Comparison of ENCODE assay signal across 1 cellular context in genomic region chr3:153161714-153162512, GRCh38.
TF ChIP-seq lines count a peak whose summit lies in the region.

TSS of gene RAP2B (plus strand) at chr3:153162226. CDS start at chr3:153162694, 468 bp downstream.

TF ChIP-seq in K562, 482 proteins besides CTCF, POLR2A, EP300 and RAD21 (continued from another document and continues in another):
- peak; percentile 59; the same call in 1 of the 2 replicates for TF ChIP-seq TOE1 (IDR thresholded peaks at IDR 0.05; ENCODE audit: borderline replicate concordance)
- TF ChIP-seq TOE1 (CRISPR knock-in tag; IDR thresholded peaks at IDR 0.05; ENCODE audit: borderline replicate concordance, low read depth): no peak
- TF ChIP-seq MAFG (tag; conservative IDR thresholded peaks at IDR 0.05): no peak
- no peak for TF ChIP-seq RFX5 (IDR thresholded peaks at IDR 0.05; ENCODE audit: low read depth, low read length)
- TF ChIP-seq ZC3H11A (IDR thresholded peaks at IDR 0.05; ENCODE audit: low read depth, low read length): no peak
- TF ChIP-seq ZNF584 (CRISPR knock-in tag; IDR thresholded peaks at IDR 0.05; ENCODE audit: low read depth): no peak
- TF ChIP-seq, protein P1, sequence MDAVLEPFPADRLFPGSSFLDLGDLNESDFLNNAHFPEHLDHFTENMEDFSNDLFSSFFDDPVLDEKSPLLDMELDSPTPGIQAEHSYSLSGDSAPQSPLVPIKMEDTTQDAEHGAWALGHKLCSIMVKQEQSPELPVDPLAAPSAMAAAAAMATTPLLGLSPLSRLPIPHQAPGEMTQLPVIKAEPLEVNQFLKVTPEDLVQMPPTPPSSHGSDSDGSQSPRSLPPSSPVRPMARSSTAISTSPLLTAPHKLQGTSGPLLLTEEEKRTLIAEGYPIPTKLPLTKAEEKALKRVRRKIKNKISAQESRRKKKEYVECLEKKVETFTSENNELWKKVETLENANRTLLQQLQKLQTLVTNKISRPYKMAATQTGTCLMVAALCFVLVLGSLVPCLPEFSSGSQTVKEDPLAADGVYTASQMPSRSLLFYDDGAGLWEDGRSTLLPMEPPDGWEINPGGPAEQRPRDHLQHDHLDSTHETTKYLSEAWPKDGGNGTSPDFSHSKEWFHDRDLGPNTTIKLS (IDR thresholded peaks at IDR 0.05; ENCODE audit: borderline replicate concordance, low read depth): peak; percentile 49; the same call in 1 of the 2 replicates
- no peak for TF ChIP-seq KAT7 (CRISPR knock-in tag; IDR thresholded peaks at IDR 0.05; ENCODE audit: borderline replicate concordance)
- TF ChIP-seq, protein P2, sequence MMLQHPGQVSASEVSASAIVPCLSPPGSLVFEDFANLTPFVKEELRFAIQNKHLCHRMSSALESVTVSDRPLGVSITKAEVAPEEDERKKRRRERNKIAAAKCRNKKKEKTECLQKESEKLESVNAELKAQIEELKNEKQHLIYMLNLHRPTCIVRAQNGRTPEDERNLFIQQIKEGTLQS (IDR thresholded peaks at IDR 0.05): no peak
- TF ChIP-seq, protein P2 (CRISPR knock-in tag; conservative IDR thresholded peaks at IDR 0.05): no peak
- TF ChIP-seq MAZ (CRISPR knock-in tag; conservative IDR thresholded peaks at IDR 0.05 in 1 of 2, IDR thresholded peaks at IDR 0.05 in 1 of 2): peak; percentile 85 to 88
- TF ChIP-seq GTF2A2 (tag; IDR thresholded peaks at IDR 0.05): no peak
- peak; percentile 74; the same call in 1 of the 2 replicates for TF ChIP-seq ZBTB1 (CRISPR knock-in tag; IDR thresholded peaks at IDR 0.05; ENCODE audit: borderline replicate concordance, low read depth)
- TF ChIP-seq ZNF780A (CRISPR knock-in tag; IDR thresholded peaks at IDR 0.05): no peak
- TF ChIP-seq BDP1 (IDR thresholded peaks at IDR 0.05; ENCODE audit: insufficient read depth, insufficient read length): no peak
- peak; percentile 46; the same call in 1 of the 2 replicates for TF ChIP-seq ZNF232 (CRISPR knock-in tag; IDR thresholded peaks at IDR 0.05)
- TF ChIP-seq FOSL1 (tag; conservative IDR thresholded peaks at IDR 0.05): no peak
- TF ChIP-seq REST (CRISPR knock-in tag; IDR thresholded peaks at IDR 0.05; ENCODE audit: low read depth): no peak; the same call in 1 of the 2 replicates
- TF ChIP-seq ZNF639 (CRISPR knock-in tag; conservative IDR thresholded peaks at IDR 0.05 in 1 of 2, IDR thresholded peaks at IDR 0.05 in 1 of 2): no peak
- TF ChIP-seq, protein P3, sequence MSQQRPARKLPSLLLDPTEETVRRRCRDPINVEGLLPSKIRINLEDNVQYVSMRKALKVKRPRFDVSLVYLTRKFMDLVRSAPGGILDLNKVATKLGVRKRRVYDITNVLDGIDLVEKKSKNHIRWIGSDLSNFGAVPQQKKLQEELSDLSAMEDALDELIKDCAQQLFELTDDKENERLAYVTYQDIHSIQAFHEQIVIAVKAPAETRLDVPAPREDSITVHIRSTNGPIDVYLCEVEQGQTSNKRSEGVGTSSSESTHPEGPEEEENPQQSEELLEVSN (IDR thresholded peaks at IDR 0.05; ENCODE audit: borderline replicate concordance in 1 of 2, extremely low read depth in 1 of 2, insufficient read depth in 1 of 2, insufficient read length in 1 of 2, low read depth in 1 of 2, low read length in 1 of 2, poor library complexity in 1 of 2, severe bottlenecking in 1 of 2): peak; percentile 88 to 95
- no peak for TF ChIP-seq KLF16 (IDR thresholded peaks at IDR 0.05)
- TF ChIP-seq ATF7 (IDR thresholded peaks at IDR 0.05): no peak
- TF ChIP-seq HNRNPUL1 (IDR thresholded peaks at IDR 0.05; ENCODE audit: low read length): no peak
- TF ChIP-seq SLC30A9 (CRISPR knock-in tag; IDR thresholded peaks at IDR 0.05): no peak
- TF ChIP-seq MYNN (IDR thresholded peaks at IDR 0.05): no peak
- no peak for TF ChIP-seq MYNN (CRISPR knock-in tag; IDR thresholded peaks at IDR 0.05)
- no peak for TF ChIP-seq ZBTB40 (IDR thresholded peaks at IDR 0.05)
- TF ChIP-seq ZBTB40 (CRISPR knock-in tag; IDR thresholded peaks at IDR 0.05): no peak
- TF ChIP-seq PTBP1 (IDR thresholded peaks at IDR 0.05; ENCODE audit: low read depth, low read length): 0 out of 2 replicates have a peak, but pooled peaks have one; percentile 16
- no peak for TF ChIP-seq STAT5B (CRISPR knock-in tag; IDR thresholded peaks at IDR 0.05)
- TF ChIP-seq ILF3 (IDR thresholded peaks at IDR 0.05; ENCODE audit: borderline replicate concordance): peak; percentile 95; the same call in 1 of the 2 replicates
- 0 out of 2 replicates have a peak, but pooled peaks have one; percentile 1 for TF ChIP-seq CBFA2T3 (IDR thresholded peaks at IDR 0.05)
- TF ChIP-seq, protein P4, sequence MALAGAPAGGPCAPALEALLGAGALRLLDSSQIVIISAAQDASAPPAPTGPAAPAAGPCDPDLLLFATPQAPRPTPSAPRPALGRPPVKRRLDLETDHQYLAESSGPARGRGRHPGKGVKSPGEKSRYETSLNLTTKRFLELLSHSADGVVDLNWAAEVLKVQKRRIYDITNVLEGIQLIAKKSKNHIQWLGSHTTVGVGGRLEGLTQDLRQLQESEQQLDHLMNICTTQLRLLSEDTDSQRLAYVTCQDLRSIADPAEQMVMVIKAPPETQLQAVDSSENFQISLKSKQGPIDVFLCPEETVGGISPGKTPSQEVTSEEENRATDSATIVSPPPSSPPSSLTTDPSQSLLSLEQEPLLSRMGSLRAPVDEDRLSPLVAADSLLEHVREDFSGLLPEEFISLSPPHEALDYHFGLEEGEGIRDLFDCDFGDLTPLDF (CRISPR knock-in tag; IDR thresholded peaks at IDR 0.05): no peak
- no peak for TF ChIP-seq ZNF583 (CRISPR knock-in tag; IDR thresholded peaks at IDR 0.05)
- TF ChIP-seq POLR2B (IDR thresholded peaks at IDR 0.05; ENCODE audit: low read depth, partially characterized antibody): peak; percentile 58
- TF ChIP-seq HEY1 (CRISPR knock-in tag; IDR thresholded peaks at IDR 0.05; ENCODE audit: borderline replicate concordance): no peak
- no peak for TF ChIP-seq ZBTB34 (CRISPR knock-in tag; IDR thresholded peaks at IDR 0.05)
- TF ChIP-seq, protein P5, sequence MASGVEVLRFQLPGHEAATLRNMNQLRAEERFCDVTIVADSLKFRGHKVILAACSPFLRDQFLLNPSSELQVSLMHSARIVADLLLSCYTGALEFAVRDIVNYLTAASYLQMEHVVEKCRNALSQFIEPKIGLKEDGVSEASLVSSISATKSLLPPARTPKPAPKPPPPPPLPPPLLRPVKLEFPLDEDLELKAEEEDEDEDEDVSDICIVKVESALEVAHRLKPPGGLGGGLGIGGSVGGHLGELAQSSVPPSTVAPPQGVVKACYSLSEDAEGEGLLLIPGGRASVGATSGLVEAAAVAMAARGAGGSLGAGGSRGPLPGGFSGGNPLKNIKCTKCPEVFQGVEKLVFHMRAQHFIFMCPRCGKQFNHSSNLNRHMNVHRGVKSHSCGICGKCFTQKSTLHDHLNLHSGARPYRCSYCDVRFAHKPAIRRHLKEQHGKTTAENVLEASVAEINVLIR (CRISPR knock-in tag; IDR thresholded peaks at IDR 0.05): no peak
- no peak for TF ChIP-seq NFE2L1 (tag; IDR thresholded peaks at IDR 0.05; ENCODE audit: borderline replicate concordance, low read depth)
- no peak for TF ChIP-seq MECOM (CRISPR knock-in tag; IDR thresholded peaks at IDR 0.05)
- no peak for TF ChIP-seq ZNF311 (CRISPR knock-in tag; IDR thresholded peaks at IDR 0.05)
- peak; percentile 78 for TF ChIP-seq ZNF431 (CRISPR knock-in tag; IDR thresholded peaks at IDR 0.05)
- TF ChIP-seq PHB2 (IDR thresholded peaks at IDR 0.05; ENCODE audit: low read depth): no peak
